Comparison of ENCODE assay signal across 1 cellular context in genomic region chr11:122853971-122854446, GRCh38.
TF ChIP-seq lines count a peak whose summit lies in the region.

No MANE protein-coding gene starts in this region.

TF ChIP-seq in GM12878, 131 proteins besides CTCF, POLR2A, EP300 and RAD21 (continued from another document):
- TF ChIP-seq SKIL (IDR thresholded peaks at IDR 0.05; ENCODE audit: low read depth, poor library complexity, severe bottlenecking) = peak; percentile 59
- TF ChIP-seq SMC3 (IDR thresholded peaks at IDR 0.05; ENCODE audit: borderline replicate concordance, low read length) = peak; percentile 93
- 0 out of 2 replicates have a peak, but pooled peaks have one; percentile 36 for TF ChIP-seq IKZF1 (conservative IDR thresholded peaks at IDR 0.05)
- TF ChIP-seq RCOR1 (conservative IDR thresholded peaks at IDR 0.05; ENCODE audit: low read depth, low read length) = no peak
